Comparison of ENCODE assay signal across 15 cellular contexts in the genomic region with DNA sequence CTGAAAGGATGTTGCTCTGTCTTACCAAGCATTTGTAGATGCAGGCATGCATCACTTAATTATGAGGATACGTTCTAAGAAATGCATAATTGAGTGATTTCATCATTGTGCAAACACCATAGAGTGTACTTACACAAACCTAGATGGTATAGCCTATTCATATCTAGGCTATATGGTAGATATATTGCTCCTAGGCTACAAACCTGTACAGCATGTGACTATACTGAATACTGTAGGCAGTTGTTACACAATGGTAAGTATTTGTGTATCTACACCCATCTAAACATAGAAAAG.
DNase-seq lines count a peak whose midpoint lies in the region; ATAC-seq, FAIRE-seq and TF ChIP-seq lines count a peak whose summit lies in the region.
"Had no signal": no experiment of that assay in that cellular context is flagged by ENCODE, and none has a peak within 500 bp of the region (broad histone marks: within the 10 kb centered on the region; RNA-seq: fewer than 3 reads in every experiment).

No MANE protein-coding gene starts in this region.

- TF ChIP-seq CTCF in HFFc6 (IDR thresholded peaks at IDR 0.05), result no peak
- TF ChIP-seq CTCF in astrocyte (IDR thresholded peaks at IDR 0.05; ENCODE audit: insufficient read depth, low read depth, low read length), result no peak
- TF ChIP-seq CTCF in Caco-2 (IDR thresholded peaks at IDR 0.05; ENCODE audit: insufficient read depth in 1 of 2, low read depth in 1 of 2, low read length in 1 of 2, severe bottlenecking in 1 of 2, unreplicated experiment in 1 of 2), result no peak

- FAIRE-seq in astrocyte (lab: Jason Lieb, UNC), result peak; percentile 34

- ATAC-seq in GM21515 (IDR thresholded peaks at IDR 0.05; ENCODE audit: unreplicated experiment), result no peak
- ATAC-seq: right cardiac atrium had no signal

- H3K4me1 ChIP-seq in astrocyte (ENCODE audit: insufficient read depth, low read length), result peaks cover 21% of the 10 kb centered on the region
- H3K4me1 ChIP-seq in mesodermal cell (ENCODE audit: control insufficient read depth, insufficient read depth, low read length, poor library complexity, severe bottlenecking), result peaks cover 24% of the 10 kb centered on the region
- peaks cover 8% of the 10 kb centered on the region; the same call in 1 of the 2 replicates for H3K4me1 ChIP-seq in Caco-2
- H3K4me1 ChIP-seq: Peyer's patch had no signal

- no CpG with 5 or more reads among the region's 1 CpG for WGBS in mesodermal cell (ENCODE audit: insufficient coverage in 2 of 2), 2 experiments

- no peaks in the 10 kb centered on the region for H3K27me3 ChIP-seq in astrocyte (ENCODE audit: insufficient read depth, low read length)
- no peaks in the 10 kb centered on the region for H3K27me3 ChIP-seq in Caco-2 (replicated peaks; ENCODE audit: control insufficient read depth, insufficient read depth, low read length)
- H3K27me3 ChIP-seq: cardiac muscle cell, Peyer's patch had no signal

- POLR2A ChIA-PET in Caco-2 (lab: Charles Lee), result no interaction called here

- H3K36me3 ChIP-seq in astrocyte (ENCODE audit: insufficient read depth, low read length) (peaks cover 12% of the 10 kb centered on the region), mesodermal cell (ENCODE audit: control insufficient read depth, insufficient read depth, low read length) (peaks cover 33% of the 10 kb centered on the region), Caco-2 (ENCODE audit: control insufficient read depth, insufficient read depth, low read length) (no peaks in the 10 kb centered on the region)
- H3K36me3 ChIP-seq: Peyer's patch had no signal

- DNase-seq in DMS53 (lab: John Stamatoyannopoulos, UW), result peak; percentile 71
- DNase-seq in HFFc6, result no peak
- DNase-seq in astrocyte (ENCODE audit: low read depth), result peak; percentile 40
- no peak for DNase-seq in Caco-2
- no peak for DNase-seq in NCI-H1092 (lab: John Stamatoyannopoulos, UW)
- DNase-seq: activated T-cell treated with anti-CD3 and anti-CD28 coated beads, Interleukin-2, amount 50 U/mL, for 24 hours; GF-D8; NCI-H82; Peyer's patch; right cardiac atrium had no signal

- H3K9me3 Mint-ChIP-seq in HFFc6 (no peaks in the 10 kb centered on the region), astrocyte (ENCODE audit: unreplicated experiment) (no peaks in the 10 kb centered on the region), Caco-2 (ENCODE audit: unreplicated experiment) (no peaks in the 10 kb centered on the region)
- H3K9me3 Mint-ChIP-seq: activated CD4-positive, alpha-beta memory T cell treated with anti-CD3 and anti-CD28 coated beads for 36 hours; activated T-cell treated with anti-CD3 and anti-CD28 coated beads, Interleukin-2, amount 50 U/mL, for 24 hours had no signal

- peaks cover 16% of the 10 kb centered on the region for H3K36me3 Mint-ChIP-seq in HFFc6 (ENCODE audit: low read depth)
- H3K36me3 Mint-ChIP-seq in astrocyte (ENCODE audit: low read depth, unreplicated experiment), result peaks cover 7% of the 10 kb centered on the region
- H3K36me3 Mint-ChIP-seq in Caco-2 (ENCODE audit: insufficient read depth, unreplicated experiment), result no peaks in the 10 kb centered on the region
- H3K36me3 Mint-ChIP-seq: activated CD4-positive, alpha-beta memory T cell treated with anti-CD3 and anti-CD28 coated beads for 36 hours had no signal

- no TSS peak for BruUV-seq in Caco-2 (replicated peaks; lab: Mats Ljungman, UMichigan)

- peak overlapping the region; percentile 76 for H3K9ac ChIP-seq in astrocyte (ENCODE audit: low read length)

- H3K27ac Mint-ChIP-seq in HFFc6 (peak overlapping the region; percentile 73), astrocyte (ENCODE audit: unreplicated experiment) (peak overlapping the region; percentile 72), Caco-2 (ENCODE audit: unreplicated experiment) (no peak overlapping the region)
- H3K27ac Mint-ChIP-seq: activated CD4-positive, alpha-beta memory T cell treated with anti-CD3 and anti-CD28 coated beads for 36 hours; activated naive CD8-positive, alpha-beta T cell had no signal

- CTCF ChIA-PET in Caco-2 (lab: Charles Lee), result no interaction called here

- H3K79me2 ChIP-seq in astrocyte (ENCODE audit: insufficient read depth, low read length), result no peaks in the 10 kb centered on the region

- no peaks in the 10 kb centered on the region for H3K9me3 ChIP-seq in astrocyte (ENCODE audit: insufficient read depth, low read depth, low read length)
- H3K9me3 ChIP-seq in mesodermal cell (ENCODE audit: control insufficient read depth, low read length), result no peaks in the 10 kb centered on the region
- H3K9me3 ChIP-seq in Caco-2, result no peaks in the 10 kb centered on the region
- H3K9me3 ChIP-seq: Peyer's patch had no signal

- H3K27me3 Mint-ChIP-seq in HFFc6 (ENCODE audit: insufficient read depth), result no peaks in the 10 kb centered on the region
- H3K27me3 Mint-ChIP-seq in astrocyte (ENCODE audit: low read depth, unreplicated experiment), result no peaks in the 10 kb centered on the region
- no peaks in the 10 kb centered on the region for H3K27me3 Mint-ChIP-seq in Caco-2 (ENCODE audit: insufficient read depth, unreplicated experiment)
- H3K27me3 Mint-ChIP-seq: activated CD4-positive, alpha-beta memory T cell treated with anti-CD3 and anti-CD28 coated beads for 36 hours; activated naive CD8-positive, alpha-beta T cell; activated T-cell treated with anti-CD3 and anti-CD28 coated beads, Interleukin-2, amount 50 U/mL, for 24 hours had no signal

- H3K4me3 Mint-ChIP-seq in HFFc6 (peak overlapping the region; percentile 73), astrocyte (ENCODE audit: unreplicated experiment) (no peak overlapping the region), Caco-2 (ENCODE audit: unreplicated experiment) (no peak overlapping the region)
- H3K4me3 Mint-ChIP-seq: activated CD4-positive, alpha-beta memory T cell treated with anti-CD3 and anti-CD28 coated beads for 36 hours; activated naive CD8-positive, alpha-beta T cell; activated T-cell treated with anti-CD3 and anti-CD28 coated beads, Interleukin-2, amount 50 U/mL, for 24 hours had no signal

- no peak overlapping the region for H2AFZ ChIP-seq in astrocyte (ENCODE audit: low read depth, low read length)

- H3K4me1 Mint-ChIP-seq in HFFc6 (ENCODE audit: low read depth), result peaks cover 30% of the 10 kb centered on the region
- peaks cover 16% of the 10 kb centered on the region for H3K4me1 Mint-ChIP-seq in astrocyte (ENCODE audit: low read depth, unreplicated experiment)
- peaks cover 8% of the 10 kb centered on the region for H3K4me1 Mint-ChIP-seq in Caco-2 (ENCODE audit: low read depth, unreplicated experiment)

- H4K20me1 ChIP-seq in astrocyte (ENCODE audit: insufficient read depth, low read length), result no peaks in the 10 kb centered on the region

- H3K4me2 ChIP-seq in astrocyte (ENCODE audit: low read length), result peak overlapping the region; percentile 86

- H3K4me3 ChIP-seq in astrocyte (ENCODE audit: insufficient read depth, low read depth, low read length) (peak overlapping the region; percentile 45), mesodermal cell (ENCODE audit: extremely low read depth, insufficient read depth, low read length, poor library complexity, severe bottlenecking) (no peak overlapping the region), Caco-2 (ENCODE audit: low read depth, low read length) (no peak overlapping the region)
- H3K4me3 ChIP-seq: cardiac muscle cell, Peyer's patch had no signal

- H3K27ac ChIP-seq in astrocyte (ENCODE audit: low read depth, low read length) (peak overlapping the region; percentile 92), mesodermal cell (ENCODE audit: low read depth, low read length, severe bottlenecking) (peak overlapping the region; percentile 95)
- H3K27ac ChIP-seq: Peyer's patch had no signal

- intact Hi-C loops in Caco-2 (cut with micrococcal nuclease; ENCODE audit: unreplicated experiment), result no loop called here

Comparison
In these comparisons a context has a peak if more than half of its experiments do, and no peak if none do; other contexts are left out.
1. DNase-seq: peak in DMS53 (single experiment) and astrocyte (single experiment); none in HFFc6 (single experiment), Caco-2 (0 of 2) and NCI-H1092 (single experiment).